Comparison of ENCODE assay signal across 8 cellular contexts in genomic region chr1:202805886-202806511, GRCh38. TPM values are rescaled to one million over a fixed set of nuclear protein-coding genes. Genes with fewer than 3 reads are reported as not detected.
DNase-seq lines count a peak whose midpoint lies in the region; ATAC-seq and TF ChIP-seq lines count a peak whose summit lies in the region.

No MANE protein-coding gene starts in this region.

- no peaks in the 10 kb centered on the region for H3K79me1 ChIP-seq in neuronal stem cell (ENCODE audit: low read depth, low read length)

- H3K18ac ChIP-seq in neuronal stem cell (ENCODE audit: low read length): no peak overlapping the region

- TF ChIP-seq CTCF in SK-N-SH (IDR thresholded peaks at IDR 0.05): no peak
- TF ChIP-seq CTCF in endodermal cell (conservative IDR thresholded peaks at IDR 0.05): no peak

- H3K4me3 ChIP-seq in SK-N-SH (ENCODE audit: low read depth in 2 of 2, low read length in 1 of 2) (peak overlapping the region; percentile 96 to 99), endodermal cell (ENCODE audit: low read length) (peak overlapping the region; percentile 98), neuronal stem cell (ENCODE audit: low read length in 2 of 2) (peak overlapping the region; percentile 73 to 97)

- H3K27ac Mint-ChIP-seq in endodermal cell: peak overlapping the region; percentile 95

- POLR2A ChIA-PET in SK-N-SH (lab: Yijun Ruan, JAX): no interaction called here

- H3K4me2 ChIP-seq in SK-N-SH (peak overlapping the region; percentile 86), neuronal stem cell (ENCODE audit: insufficient read depth, low read length, poor library complexity, severe bottlenecking) (peak overlapping the region; percentile 66)

- WGBS in SK-N-SH (ENCODE audit: low lambda C conversion rate): 48% methylated on average over 3 of the region's 3 CpGs
- WGBS in endodermal cell (ENCODE audit: insufficient coverage in 1 of 2, insufficient read length in 1 of 2), 2 experiments: 12 to 39% methylated on average over 3 of the region's 3 CpGs
- WGBS in neuronal stem cell (ENCODE audit: extremely low coverage in 2 of 2, insufficient read length in 2 of 2, insufficient replicate concordance in 1 of 2), 2 donors: no CpG with 5 or more reads among the region's 3 CpGs

- peak; percentile 29 for DNase-seq in NCI-H510A treated with DMSO at 0.1 percent for 48 hours (lab: John Stamatoyannopoulos, UW)
- DNase-seq in NCI-H510A (lab: John Stamatoyannopoulos, UW): no peak
- no peak for DNase-seq in SK-N-SH
- DNase-seq in endodermal cell: no peak
- no peak for DNase-seq in neuronal stem cell (ENCODE audit: low spot score)
- DNase-seq in NK-92 (lab: John Stamatoyannopoulos, UW; ENCODE audit: unreplicated experiment): no peak

- H2BK5ac ChIP-seq in neuronal stem cell (ENCODE audit: low read length): no peak overlapping the region

- TF ChIP-seq EP300 in SK-N-SH (IDR thresholded peaks at IDR 0.05; ENCODE audit: borderline replicate concordance in 1 of 2, low read depth in 1 of 2, low read length in 1 of 2): no peak

- peak overlapping the region; percentile 92 for H3K4me3 Mint-ChIP-seq in endodermal cell

- no peak overlapping the region for H3K23ac ChIP-seq in neuronal stem cell (ENCODE audit: low read depth, low read length, poor library complexity)

- H4K8ac ChIP-seq in neuronal stem cell (ENCODE audit: low read depth, low read length): no peak overlapping the region

- H2BK12ac ChIP-seq in neuronal stem cell (ENCODE audit: low read length): no peak overlapping the region

- H2BK120ac ChIP-seq in neuronal stem cell (ENCODE audit: low read depth, low read length): no peak overlapping the region

- H3K9me3 Mint-ChIP-seq in endodermal cell: no peaks in the 10 kb centered on the region

- H4K91ac ChIP-seq in neuronal stem cell (ENCODE audit: low read depth, low read length, poor library complexity): no peak overlapping the region

- H3K27me3 Mint-ChIP-seq in endodermal cell (ENCODE audit: insufficient read depth): peaks cover 11% of the 10 kb centered on the region

- H3K9me2 ChIP-seq in SK-N-SH: no peaks in the 10 kb centered on the region

- no peak overlapping the region for H3K14ac ChIP-seq in neuronal stem cell (ENCODE audit: low read length)

- H3K9ac ChIP-seq in SK-N-SH (peak overlapping the region; percentile 93), endodermal cell (ENCODE audit: extremely low read depth, low read length, poor library complexity, severe bottlenecking) (peak overlapping the region; percentile 83), neuronal stem cell (ENCODE audit: low read depth, low read length, poor library complexity) (no peak overlapping the region)

- peak overlapping the region; percentile 72 to 93 for H3K27ac ChIP-seq in SK-N-SH (ENCODE audit: low read depth in 2 of 2, low read length in 1 of 2)
- H3K27ac ChIP-seq in endodermal cell (ENCODE audit: low read depth, low read length): peak overlapping the region; percentile 63
- peak overlapping the region; percentile 57 for H3K27ac ChIP-seq in neuronal stem cell (replicated peaks; ENCODE audit: low read length)

- H3K79me2 ChIP-seq in SK-N-SH (ENCODE audit: insufficient read depth): peaks cover 72% of the 10 kb centered on the region

- no peak for ATAC-seq in HG03095 (IDR thresholded peaks at IDR 0.05; ENCODE audit: unreplicated experiment)
- ATAC-seq in HG03520 (IDR thresholded peaks at IDR 0.05; ENCODE audit: unreplicated experiment): no peak

- CTCF ChIA-PET in SK-N-SH (lab: Yijun Ruan, JAX): interaction anchor here (0.7 to 1.4 kb wide), 2 partner anchors 20 to 27 kb away, joined by 3 to 4 read pairs; no protein-coding TSS in a partner anchor

- H2BK15ac ChIP-seq in neuronal stem cell (ENCODE audit: low read length): no peak overlapping the region

- H3K4ac ChIP-seq in neuronal stem cell (ENCODE audit: low read length): no peak overlapping the region

- H3K4me1 ChIP-seq in SK-N-SH (ENCODE audit: control insufficient read depth in 1 of 2, insufficient read depth in 2 of 2, low read depth in 1 of 2, low read length in 1 of 2): peaks cover 19 to 27% of the 10 kb centered on the region in 2 experiments; a peak in 3 of 4 replicates
- no peaks in the 10 kb centered on the region for H3K4me1 ChIP-seq in endodermal cell (ENCODE audit: control insufficient read depth, insufficient read depth, low read length)
- peaks cover 5 to 9% of the 10 kb centered on the region in 2 donors for H3K4me1 ChIP-seq in neuronal stem cell (ENCODE audit: control insufficient read depth in 2 of 2, insufficient read depth in 1 of 2, low read depth in 1 of 2, low read length in 2 of 2)

- H3K36me3 Mint-ChIP-seq in endodermal cell (ENCODE audit: low read depth): peaks cover 10% of the 10 kb centered on the region

- H3K27me3 ChIP-seq in SK-N-SH (ENCODE audit: insufficient read depth) (no peaks in the 10 kb centered on the region), endodermal cell (ENCODE audit: control insufficient read depth, insufficient read depth, low read length, poor library complexity, severe bottlenecking) (peaks cover 5% of the 10 kb centered on the region), neuronal stem cell (ENCODE audit: control insufficient read depth in 3 of 3, insufficient read depth in 3 of 3, low read depth in 1 of 3, low read length in 3 of 3) (no peaks in the 10 kb centered on the region)

- peaks cover 39% of the 10 kb centered on the region for H3K4me1 Mint-ChIP-seq in endodermal cell

- TF ChIP-seq RAD21 in SK-N-SH (IDR thresholded peaks at IDR 0.05; ENCODE audit: low read length): no peak

- H3K36me3 ChIP-seq in SK-N-SH (replicated peaks in 1 of 2; ENCODE audit: control insufficient read depth in 1 of 2, insufficient read depth in 2 of 2, low read length in 1 of 2) (no peaks in the 10 kb centered on the region), endodermal cell (ENCODE audit: control insufficient read depth, insufficient read depth, low read length) (no peaks in the 10 kb centered on the region), neuronal stem cell (replicated peaks in 1 of 2; ENCODE audit: control insufficient read depth in 2 of 2, insufficient read depth in 2 of 2, low read length in 2 of 2) (peaks cover 0 to 4% of the 10 kb centered on the region in 2 donors)

- peaks cover 58% of the 10 kb centered on the region for H4K20me1 ChIP-seq in SK-N-SH (ENCODE audit: insufficient read depth)

- H3K9me3 ChIP-seq in SK-N-SH: no peaks in the 10 kb centered on the region
- H3K9me3 ChIP-seq in endodermal cell (ENCODE audit: control insufficient read depth, low read length): no peaks in the 10 kb centered on the region
- H3K9me3 ChIP-seq in neuronal stem cell (replicated peaks in 1 of 2; ENCODE audit: control insufficient read depth in 2 of 2, insufficient read depth in 1 of 2, low read depth in 1 of 2, low read length in 2 of 2): peaks cover 0 to 4% of the 10 kb centered on the region in 2 donors

- H3F3A ChIP-seq in SK-N-SH (replicated peaks; ENCODE audit: insufficient read depth): peaks cover 12% of the 10 kb centered on the region

- H2AFZ ChIP-seq in SK-N-SH (ENCODE audit: low read depth) (no peak overlapping the region), neuronal stem cell (ENCODE audit: low read length) (peak overlapping the region; percentile 8)

- H2AK5ac ChIP-seq in neuronal stem cell (ENCODE audit: low read depth, low read length): no peak overlapping the region

TF ChIP-seq in SK-N-SH, 30 proteins besides CTCF, POLR2A, EP300 and RAD21 (continues in another document):
- TF ChIP-seq USF1 (IDR thresholded peaks at IDR 0.05; ENCODE audit: borderline replicate concordance, low read depth) (no peak), RFX5 (IDR thresholded peaks at IDR 0.05; ENCODE audit: low read length) (no peak), GABPA (IDR thresholded peaks at IDR 0.05; ENCODE audit: low read depth) (no peak), TAF1 (IDR thresholded peaks at IDR 0.05; ENCODE audit: borderline replicate concordance, low read depth, low read length) (no peak), POLR2AphosphoS5 (IDR thresholded peaks at IDR 0.05; ENCODE audit: low read depth, low read length) (no peak), JUND (IDR thresholded peaks at IDR 0.05) (no peak), TEAD4 (IDR thresholded peaks at IDR 0.05; ENCODE audit: borderline replicate concordance, insufficient read depth) (no peak), RCOR1 (IDR thresholded peaks at IDR 0.05; ENCODE audit: low read length) (no peak), FOXJ3 (CRISPR knock-in tag; IDR thresholded peaks at IDR 0.05) (no peak), MAX (IDR thresholded peaks at IDR 0.05; ENCODE audit: low read depth) (no peak), YY1 (IDR thresholded peaks at IDR 0.05; ENCODE audit: low read depth) (peak; percentile 65; the same call in 1 of the 2 replicates)

RNA-seq across cellular contexts. Expression of gene KDM5B, which starts 2.2 kb away (rescaled TPM):
- 21.7 and 25.1 TPM in 2 replicates for polyA plus RNA-seq in SK-N-SH (2012; rRNA removed)
- 19.4 and 20.2 TPM in 2 replicates for polyA plus RNA-seq in SK-N-SH (2012; cell fraction: cytosol; rRNA removed)
- 44.3 and 67.7 TPM in 2 replicates for polyA plus RNA-seq in SK-N-SH (2012; cell fraction: nucleus; rRNA removed)
- 100 to 1,000 TPM; 207 to 219 TPM for total RNA-seq in endodermal cell
- polyA plus RNA-seq in endodermal cell (2013, experiment 1 of 2): 115 TPM
- 103 TPM for polyA plus RNA-seq in endodermal cell (2013, experiment 2 of 2)
- 59.9 TPM for polyA plus RNA-seq in neuronal stem cell (2013, experiment 1 of 2)
- 60.7 TPM for polyA plus RNA-seq in neuronal stem cell (2013, experiment 2 of 2)

RNA-seq across cellular contexts. Expression of gene PCAT6, which starts 4.8 kb away (rescaled TPM):
- polyA plus RNA-seq in SK-N-SH (2012; rRNA removed): 5.1 and 6.9 TPM in 2 replicates
- polyA plus RNA-seq in SK-N-SH (2012; cell fraction: cytosol; rRNA removed): 4.0 and 4.9 TPM in 2 replicates
- 6.8 and 8.3 TPM in 2 replicates for polyA plus RNA-seq in SK-N-SH (2012; cell fraction: nucleus; rRNA removed)
- total RNA-seq in endodermal cell: 1 to 10 TPM; 2.3 to 5.0 TPM
- polyA plus RNA-seq in endodermal cell (2013, experiment 1 of 2): 14.1 TPM
- 13.0 TPM for polyA plus RNA-seq in endodermal cell (2013, experiment 2 of 2)
- polyA plus RNA-seq in neuronal stem cell (2013, experiment 1 of 2): 27.6 TPM
- polyA plus RNA-seq in neuronal stem cell (2013, experiment 2 of 2): 27.7 TPM
